Comparison of ENCODE assay signal across 17 cellular contexts in the genomic region with DNA sequence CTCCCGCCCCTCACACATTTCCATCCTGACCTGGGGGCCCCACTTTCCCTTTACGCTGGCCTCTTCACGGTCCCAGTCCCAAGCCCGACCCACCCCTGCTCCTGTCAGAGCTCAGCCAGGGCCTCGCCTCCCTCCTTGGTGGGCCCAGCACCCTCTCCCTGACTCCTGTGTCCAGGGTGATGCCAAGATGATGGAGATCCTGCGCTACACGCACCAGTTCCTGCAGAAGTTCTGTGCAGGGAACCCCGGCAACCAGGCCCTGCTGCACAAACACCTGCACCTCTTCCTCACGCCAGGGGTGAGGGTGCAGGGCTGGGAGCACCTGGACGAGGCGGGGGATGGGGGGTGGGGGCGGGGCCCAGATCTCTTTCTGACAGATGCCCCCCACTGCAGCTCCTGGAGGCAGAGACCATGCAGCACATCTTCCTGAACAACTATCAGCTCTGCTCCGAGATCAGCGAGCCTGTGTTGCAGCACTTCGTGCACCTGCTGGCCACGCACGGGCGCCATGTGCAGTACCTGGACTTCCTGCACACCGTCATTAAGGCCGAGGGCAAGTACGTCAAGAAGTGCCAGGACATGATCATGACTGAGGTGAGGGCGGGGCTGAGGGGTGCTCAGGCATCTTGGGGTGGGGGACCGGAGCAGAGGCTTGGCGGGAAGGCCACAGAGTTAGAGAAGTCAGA.
"Had no signal": no experiment of that assay in that cellular context is flagged by ENCODE, and none has a peak within 500 bp of the region (broad histone marks: within the 10 kb centered on the region; RNA-seq: fewer than 3 reads in every experiment).

No MANE protein-coding gene starts in this region.

- H3K27me3 Mint-ChIP-seq: progenitor cell of endocrine pancreas, T-cell had no signal

- DNase-seq: activated CD4-positive, alpha-beta T cell treated with anti-CD3 and anti-CD28 coated beads for 1 hour; activated CD4-positive, alpha-beta T cell treated with anti-CD3 and anti-CD28 coated beads, Interleukin-2, amount 50 U/mL, for 1 hour; activated CD8-positive, alpha-beta memory T cell treated with anti-CD3 and anti-CD28 coated beads, Interleukin-2, amount 50 U/mL, for 48 hours; activated naive CD4-positive, alpha-beta T cell treated with Interleukin-2 at 50 U/mL for 16 hours; activated T-cell treated with anti-CD3 and anti-CD28 coated beads, Interleukin-2, amount 50 U/mL, for 4 hours; foreskin fibroblast; heart right ventricle; islet precursor cell; left cardiac atrium; midbrain; stimulated activated CD4-positive, alpha-beta T cell treated with anti-CD3 and anti-CD28 coated beads, Interleukin-2, amount 100 ng/mL, for 48 hours; stimulated activated CD8-positive, alpha-beta memory T cell treated with anti-CD3 and anti-CD28 coated beads, Interleukin-4, amount 100 ng/mL, for 48 hours; stomach; T-cell; transverse colon; WERI-Rb-1 had no signal

- ATAC-seq: activated T-cell treated with anti-CD3 and anti-CD28 coated beads, Interleukin-2, amount 50 U/mL, for 4 hours; heart right ventricle; left cardiac atrium; T-cell had no signal

- H3K9me3 ChIP-seq: heart right ventricle, stomach, transverse colon had no signal

- H3K4me3 Mint-ChIP-seq: activated T-cell treated with anti-CD3 and anti-CD28 coated beads, Interleukin-2, amount 50 U/mL, for 4 hours; T-cell had no signal

- H3K27ac ChIP-seq: heart right ventricle, stomach, transverse colon, WERI-Rb-1 had no signal

- H3K9me3 Mint-ChIP-seq: activated T-cell treated with anti-CD3 and anti-CD28 coated beads, Interleukin-2, amount 50 U/mL, for 4 hours; T-cell had no signal

- H3K4me1 ChIP-seq: transverse colon had no signal

- H3K27me3 ChIP-seq: heart right ventricle, stomach, transverse colon had no signal

- H3K4me3 ChIP-seq: heart right ventricle, stomach, transverse colon had no signal

- H3K27ac Mint-ChIP-seq: progenitor cell of endocrine pancreas had no signal
